9 cellular contexts compared by ENCODE assay signal in the genomic region with DNA sequence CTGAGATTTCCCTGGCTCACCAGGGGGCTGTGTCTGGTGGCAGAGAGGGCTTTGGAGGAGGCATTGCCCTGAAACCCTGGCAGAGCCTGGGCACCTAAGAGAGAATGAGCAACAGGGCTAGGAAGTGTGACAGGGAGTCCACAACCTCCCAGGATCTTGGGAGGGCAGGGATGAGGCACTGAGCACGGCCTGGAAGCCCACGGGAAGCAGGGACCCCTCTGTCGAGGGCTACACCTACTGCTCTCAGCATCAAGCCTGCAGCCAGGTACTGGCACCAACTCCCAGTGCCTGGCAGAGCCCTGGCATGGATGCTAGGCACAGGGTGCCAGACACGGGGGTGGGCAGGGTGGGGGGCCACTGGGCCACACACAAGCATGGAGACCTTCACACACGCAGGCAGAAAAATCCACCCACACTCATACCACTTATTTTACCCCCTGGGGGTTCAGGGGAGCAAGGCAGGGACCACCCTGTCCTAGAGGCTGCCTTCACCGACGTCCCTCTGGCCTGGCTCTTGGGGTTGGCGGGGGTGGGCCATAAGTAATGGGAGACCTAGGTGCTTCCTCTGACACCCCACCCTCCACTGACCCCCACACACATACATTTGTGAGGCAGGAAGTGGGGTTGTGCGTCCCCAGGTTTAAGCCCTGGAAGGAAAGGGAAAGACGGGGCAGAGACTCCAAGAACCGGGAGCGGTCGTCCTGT. TPM values are rescaled to one million over a fixed set of nuclear protein-coding genes. Genes with fewer than 3 reads are reported as not detected.
DNase-seq lines count a peak whose midpoint lies in the region; ATAC-seq, FAIRE-seq and TF ChIP-seq lines count a peak whose summit lies in the region.
"Had no signal": no experiment of that assay in that cellular context is flagged by ENCODE, and none has a peak within 500 bp of the region (broad histone marks: within the 10 kb centered on the region; RNA-seq: fewer than 3 reads in every experiment).

No MANE protein-coding gene starts in this region.

- peak overlapping the region; percentile 86 to 88 for H3K4me3 Mint-ChIP-seq in activated T-cell treated with anti-CD3 and anti-CD28 coated beads, Interleukin-2, amount 50 U/mL, for 72 hours
- peak overlapping the region; percentile 84 to 85 for H3K4me3 Mint-ChIP-seq in stimulated activated naive B cell treated with anti-CD40 and anti-IgM and Interleukin-4, amounts not matched to agents 10 μg/mL and 1 μg/mL and 100 μg/mL, for 72 hours

- TF ChIP-seq CTCF in HL-60 (IDR thresholded peaks at IDR 0.05; ENCODE audit: insufficient read depth, low read length) (no peak), kidney (IDR thresholded peaks at IDR 0.05; ENCODE audit: borderline replicate concordance, extremely low read depth, insufficient read depth) (no peak)

- peaks cover 0 to 3% of the 10 kb centered on the region in 2 donors for H3K36me3 ChIP-seq in kidney (ENCODE audit: control insufficient read depth in 1 of 2, insufficient read depth in 2 of 2, low read length in 2 of 2)

- FAIRE-seq in kidney (lab: Jason Lieb, UNC) = no peak

- intact Hi-C loops in kidney (cut with DNase I) = loop anchor here (5.0 kb wide), 1 partner anchor 37 kb away; no protein-coding TSS in a partner anchor

- no peak for ATAC-seq in activated T-cell treated with anti-CD3 and anti-CD28 coated beads, Interleukin-2, amount 50 U/mL, for 72 hours (replicated peaks in 1 of 2)
- no peak for ATAC-seq in stimulated activated naive B cell treated with anti-CD40 and anti-IgM and Interleukin-4, amounts not matched to agents 10 μg/mL and 1 μg/mL and 100 μg/mL, for 72 hours (replicated peaks)
- ATAC-seq in HG02678 (IDR thresholded peaks at IDR 0.05; ENCODE audit: unreplicated experiment) (no peak), GM21423 (IDR thresholded peaks at IDR 0.05; ENCODE audit: unreplicated experiment) (no peak)

- no peaks in the 10 kb centered on the region for H3K9me3 ChIP-seq in kidney (ENCODE audit: control insufficient read depth in 1 of 2, low read length in 2 of 2)

- H3K4me3 ChIP-seq in HL-60 (replicated peaks; ENCODE audit: insufficient read depth, low read length) = peak overlapping the region; percentile 30
- peak overlapping the region; percentile 39 to 67 for H3K4me3 ChIP-seq in kidney (ENCODE audit: low read length in 2 of 2)

- H3K9me3 Mint-ChIP-seq in activated T-cell treated with anti-CD3 and anti-CD28 coated beads, Interleukin-2, amount 50 U/mL, for 72 hours = no peaks in the 10 kb centered on the region
- H3K9me3 Mint-ChIP-seq in stimulated activated naive B cell treated with anti-CD40 and anti-IgM and Interleukin-4, amounts not matched to agents 10 μg/mL and 1 μg/mL and 100 μg/mL, for 72 hours = no peaks in the 10 kb centered on the region

- H3K4me1 Mint-ChIP-seq in activated T-cell treated with anti-CD3 and anti-CD28 coated beads, Interleukin-2, amount 50 U/mL, for 72 hours (ENCODE audit: low read depth) = peaks cover 9% of the 10 kb centered on the region
- H3K4me1 Mint-ChIP-seq in stimulated activated naive B cell treated with anti-CD40 and anti-IgM and Interleukin-4, amounts not matched to agents 10 μg/mL and 1 μg/mL and 100 μg/mL, for 72 hours = peaks cover 27 to 41% of the 10 kb centered on the region in 2 donors

- H3K4me1 ChIP-seq in kidney (ENCODE audit: control insufficient read depth in 1 of 2, insufficient read depth in 1 of 2, low read depth in 1 of 2, low read length in 2 of 2) = peaks cover 28 to 37% of the 10 kb centered on the region in 2 donors

- peaks cover 30% of the 10 kb centered on the region for H3K27me3 Mint-ChIP-seq in activated T-cell treated with anti-CD3 and anti-CD28 coated beads, Interleukin-2, amount 50 U/mL, for 72 hours (ENCODE audit: low read depth)
- peaks cover 38 to 42% of the 10 kb centered on the region in 2 donors for H3K27me3 Mint-ChIP-seq in stimulated activated naive B cell treated with anti-CD40 and anti-IgM and Interleukin-4, amounts not matched to agents 10 μg/mL and 1 μg/mL and 100 μg/mL, for 72 hours

- DNase-seq in HL-60 (ENCODE audit: low read depth in 1 of 2, low spot score in 1 of 2) = no peak
- no peak for DNase-seq in activated T-cell treated with anti-CD3 and anti-CD28 coated beads, Interleukin-2, amount 50 U/mL, for 72 hours
- peak; percentile 61 for DNase-seq in kidney
- DNase-seq in stimulated activated naive B cell treated with anti-CD40 and anti-IgM and Interleukin-4, amounts not matched to agents 10 μg/mL and 1 μg/mL and 100 μg/mL, for 72 hours = no peak
- DNase-seq in stimulated activated CD4-positive, alpha-beta T cell treated with anti-CD3 and anti-CD28 coated beads, Interleukin-2, amount 100 ng/mL, for 48 hours = no peak
- DNase-seq: Kasumi-1 had no signal

- no peak overlapping the region for H3K27ac ChIP-seq in HL-60 (replicated peaks)
- peak overlapping the region; percentile 80 to 96 for H3K27ac ChIP-seq in kidney (ENCODE audit: low read depth in 2 of 2, low read length in 2 of 2)

- H3K27me3 ChIP-seq in HL-60 (ENCODE audit: insufficient read depth, poor library complexity, severe bottlenecking) = peaks cover 29% of the 10 kb centered on the region

- no peaks in the 10 kb centered on the region for H3K36me3 Mint-ChIP-seq in activated T-cell treated with anti-CD3 and anti-CD28 coated beads, Interleukin-2, amount 50 U/mL, for 72 hours (ENCODE audit: insufficient read depth in 2 of 2)
- peaks cover 9 to 16% of the 10 kb centered on the region in 2 donors for H3K36me3 Mint-ChIP-seq in stimulated activated naive B cell treated with anti-CD40 and anti-IgM and Interleukin-4, amounts not matched to agents 10 μg/mL and 1 μg/mL and 100 μg/mL, for 72 hours

- H3K27ac Mint-ChIP-seq in activated T-cell treated with anti-CD3 and anti-CD28 coated beads, Interleukin-2, amount 50 U/mL, for 72 hours = no peak overlapping the region
- H3K27ac Mint-ChIP-seq in stimulated activated naive B cell treated with anti-CD40 and anti-IgM and Interleukin-4, amounts not matched to agents 10 μg/mL and 1 μg/mL and 100 μg/mL, for 72 hours = no peak overlapping the region

- H3K9ac ChIP-seq in kidney (ENCODE audit: low read length in 2 of 2) = peak overlapping the region; percentile 54 to 59

RNA-seq across cellular contexts. Expression of gene HSD11B2, which starts 1.0 kb away (rescaled TPM):
- total RNA-seq in activated T-cell treated with anti-CD3 and anti-CD28 coated beads, Interleukin-2, amount 50 U/mL, for 72 hours = 1 to 10 TPM in 1 of 2 donors, under 1 TPM in 1; 0.53 to 1.1 TPM
- total RNA-seq in kidney = 139 TPM
- polyA plus RNA-seq in kidney (ENCODE audit: insufficient read depth, low read depth, low replicate concordance) = 1,022 TPM
- total RNA-seq: glomerular endothelial cell had no signal

RNA-seq across cellular contexts. Expression of gene ZDHHC1, which starts 13.7 kb away (rescaled TPM):
- 1 to 10 TPM; 1.9 to 2.1 TPM for total RNA-seq in activated T-cell treated with anti-CD3 and anti-CD28 coated beads, Interleukin-2, amount 50 U/mL, for 72 hours
- 23.6 TPM for total RNA-seq in kidney
- polyA plus RNA-seq in kidney (ENCODE audit: insufficient read depth, low read depth, low replicate concordance) = 14.6 TPM

RNA-seq across cellular contexts. Expression of gene TPPP3, which starts 36.7 kb away (rescaled TPM):
- total RNA-seq in activated T-cell treated with anti-CD3 and anti-CD28 coated beads, Interleukin-2, amount 50 U/mL, for 72 hours = under 1 TPM in 1 of 2 donors, not detected in 1; 0.16 TPM
- 8.2 TPM for total RNA-seq in kidney
- polyA plus RNA-seq in kidney (ENCODE audit: insufficient read depth, low read depth, low replicate concordance) = 108 TPM

RNA-seq across cellular contexts. Expression of gene ATP6V0D1, which starts 51.0 kb away (rescaled TPM):
- total RNA-seq in activated T-cell treated with anti-CD3 and anti-CD28 coated beads, Interleukin-2, amount 50 U/mL, for 72 hours = 10 to 100 TPM; 27.9 to 28.1 TPM
- total RNA-seq in kidney = 100 TPM
- polyA plus RNA-seq in kidney (ENCODE audit: insufficient read depth, low read depth, low replicate concordance) = 208 TPM

RNA-seq across cellular contexts. Expression of gene AGRP, which starts 53.4 kb away (rescaled TPM):
- not detected for total RNA-seq in activated T-cell treated with anti-CD3 and anti-CD28 coated beads, Interleukin-2, amount 50 U/mL, for 72 hours
- not detected for total RNA-seq in kidney
- polyA plus RNA-seq in kidney (ENCODE audit: insufficient read depth, low read depth, low replicate concordance) = 2.7 TPM
- total RNA-seq: glomerular endothelial cell had no signal

Comparison
In these comparisons a context has a peak if more than half of its experiments do, and no peak if none do; other contexts are left out.
1. RNA of gene HSD11B2, which starts 1.0 kb away (total RNA-seq): 139 TPM in kidney (single experiment); 0.53 to 1.1 TPM in activated T-cell treated with anti-CD3 and anti-CD28 coated beads, Interleukin-2, amount 50 U/mL, for 72 hours; every median in the first group is over 10 times any median in the second.